Comparison of ENCODE assay signal across 19 cellular contexts in genomic region chr1:116166655-116167054, GRCh38. TPM values are rescaled to one million over a fixed set of nuclear protein-coding genes. Genes with fewer than 3 reads are reported as not detected.
DNase-seq lines count a peak whose midpoint lies in the region; ATAC-seq, FAIRE-seq and TF ChIP-seq lines count a peak whose summit lies in the region.
"Had no signal": no experiment of that assay in that cellular context is flagged by ENCODE, and none has a peak within 500 bp of the region (broad histone marks: within the 10 kb centered on the region; RNA-seq: fewer than 3 reads in every experiment).

No MANE protein-coding gene starts in this region.

- H3K4me3 Mint-ChIP-seq in stimulated activated naive B cell treated with anti-CD40 and anti-IgM and Interleukin-4, amounts not matched to agents 10 μg/mL and 1 μg/mL and 100 μg/mL, for 72 hours = no peak overlapping the region

- no peak for DNase-seq in left ventricle myocardium inferior
- no peak for DNase-seq in Right ventricle myocardium superior
- DNase-seq in cerebellar cortex (ENCODE audit: low spot score) = peak; percentile 34
- DNase-seq in hepatocyte (ENCODE audit: low spot score) = peak; percentile 1
- no peak for DNase-seq in stimulated activated naive B cell treated with anti-CD40 and anti-IgM and Interleukin-4, amounts not matched to agents 10 μg/mL and 1 μg/mL and 100 μg/mL, for 72 hours
- no peak for DNase-seq in body of pancreas
- DNase-seq in urothelium cell line (ENCODE audit: low spot score) = no peak
- DNase-seq: Calu3; CD4-positive, alpha-beta memory T cell; DMS53; NCI-H187; NCI-H748 treated with DMSO at 0.1 percent for 48 hours; PC-9 had no signal

- H3K27me3 Mint-ChIP-seq in stimulated activated naive B cell treated with anti-CD40 and anti-IgM and Interleukin-4, amounts not matched to agents 10 μg/mL and 1 μg/mL and 100 μg/mL, for 72 hours = peaks cover 21 to 42% of the 10 kb centered on the region in 2 donors
- H3K27me3 Mint-ChIP-seq: CD4-positive, alpha-beta memory T cell had no signal

- 93% methylated on average over 4 of the region's 4 CpGs for WGBS in hepatocyte (ENCODE audit: low lambda C conversion rate, missing lambda C conversion rate)
- WGBS in body of pancreas, 2 donors = 81 to 87% methylated on average over 4 of the region's 4 CpGs

- intact Hi-C loops in left ventricle myocardium inferior (cut with micrococcal nuclease) (no loop called here), Right ventricle myocardium superior (cut with DNase I) (no loop called here), body of pancreas (cut with DNase I) (no loop called here)

- FAIRE-seq in urothelium cell line (lab: Jason Lieb, UNC) = no peak

- H3K9me2 ChIP-seq in hepatocyte (replicated peaks; ENCODE audit: insufficient read depth) = no peaks in the 10 kb centered on the region

- TF ChIP-seq POLR2A in body of pancreas (IDR thresholded peaks at IDR 0.05) = no peak

- H3K36me3 Mint-ChIP-seq in stimulated activated naive B cell treated with anti-CD40 and anti-IgM and Interleukin-4, amounts not matched to agents 10 μg/mL and 1 μg/mL and 100 μg/mL, for 72 hours = no peaks in the 10 kb centered on the region
- H3K36me3 Mint-ChIP-seq: CD4-positive, alpha-beta memory T cell; IgD-negative memory B cell had no signal

- H3K27me3 ChIP-seq in left ventricle myocardium inferior (ENCODE audit: low read depth) (no peaks in the 10 kb centered on the region), hepatocyte (no peaks in the 10 kb centered on the region), body of pancreas (no peaks in the 10 kb centered on the region)

- no peak overlapping the region for H3K4me3 ChIP-seq in left ventricle myocardium inferior
- no peak overlapping the region for H3K4me3 ChIP-seq in hepatocyte
- H3K4me3 ChIP-seq in body of pancreas = no peak overlapping the region
- H3K4me3 ChIP-seq: HAP-1, PC-9 had no signal

- H3K4me2 ChIP-seq in hepatocyte = no peak overlapping the region
- H3K4me2 ChIP-seq: PC-9 had no signal

- H3K9me3 Mint-ChIP-seq in stimulated activated naive B cell treated with anti-CD40 and anti-IgM and Interleukin-4, amounts not matched to agents 10 μg/mL and 1 μg/mL and 100 μg/mL, for 72 hours = no peaks in the 10 kb centered on the region
- H3K9me3 Mint-ChIP-seq: IgD-negative memory B cell had no signal

- H3K79me2 ChIP-seq in hepatocyte = no peaks in the 10 kb centered on the region

- H3K4me1 Mint-ChIP-seq in stimulated activated naive B cell treated with anti-CD40 and anti-IgM and Interleukin-4, amounts not matched to agents 10 μg/mL and 1 μg/mL and 100 μg/mL, for 72 hours = peaks cover 8 to 20% of the 10 kb centered on the region in 2 donors

- H3K36me3 ChIP-seq in left ventricle myocardium inferior (no peaks in the 10 kb centered on the region), hepatocyte (replicated peaks; ENCODE audit: insufficient read depth, low read depth) (no peaks in the 10 kb centered on the region), body of pancreas (replicated peaks in 1 of 2; ENCODE audit: insufficient read depth in 1 of 2, low read depth in 2 of 2) (no peaks in the 10 kb centered on the region)
- H3K36me3 ChIP-seq: HAP-1 had no signal

- peak overlapping the region; percentile 85 for H3K27ac ChIP-seq in left ventricle myocardium inferior (replicated peaks)
- no peak overlapping the region for H3K27ac ChIP-seq in hepatocyte
- peak overlapping the region; percentile 57 for H3K27ac ChIP-seq in temporal lobe (ENCODE audit: low read depth, low read length)
- no peak overlapping the region for H3K27ac ChIP-seq in body of pancreas
- H3K27ac ChIP-seq: PC-9 had no signal

- H3K9me3 ChIP-seq in left ventricle myocardium inferior (replicated peaks) = no peaks in the 10 kb centered on the region
- no peaks in the 10 kb centered on the region for H3K9me3 ChIP-seq in hepatocyte (ENCODE audit: low read depth)
- H3K9me3 ChIP-seq in body of pancreas = no peaks in the 10 kb centered on the region
- H3K9me3 ChIP-seq: HAP-1 had no signal

- no peak overlapping the region for H2AFZ ChIP-seq in hepatocyte
- H2AFZ ChIP-seq: PC-9 had no signal

- ATAC-seq in Right ventricle myocardium superior (ENCODE audit: poor library complexity) (no peak), body of pancreas (no peak)
- no peak for ATAC-seq in stimulated activated naive B cell treated with anti-CD40 and anti-IgM and Interleukin-4, amounts not matched to agents 10 μg/mL and 1 μg/mL and 100 μg/mL, for 72 hours (replicated peaks)

- TF ChIP-seq CTCF in left ventricle myocardium inferior (IDR thresholded peaks at IDR 0.05; ENCODE audit: borderline replicate concordance) (no peak), hepatocyte (IDR thresholded peaks at IDR 0.05; ENCODE audit: poor library complexity) (no peak), body of pancreas (IDR thresholded peaks at IDR 0.05) (no peak)

- H4K20me1 ChIP-seq in hepatocyte (ENCODE audit: insufficient read depth, poor library complexity, severe bottlenecking) = no peaks in the 10 kb centered on the region

- peaks cover 53% of the 10 kb centered on the region for H3K4me1 ChIP-seq in left ventricle myocardium inferior
- H3K4me1 ChIP-seq in hepatocyte (ENCODE audit: insufficient read depth) = peaks cover 11% of the 10 kb centered on the region
- H3K4me1 ChIP-seq in body of pancreas = peaks cover 14% of the 10 kb centered on the region

- H3K27ac Mint-ChIP-seq in stimulated activated naive B cell treated with anti-CD40 and anti-IgM and Interleukin-4, amounts not matched to agents 10 μg/mL and 1 μg/mL and 100 μg/mL, for 72 hours = no peak overlapping the region

RNA-seq across cellular contexts. Expression of gene MAB21L3, which starts 55.5 kb away (rescaled TPM):
- total RNA-seq in left ventricle myocardium inferior = not detected
- total RNA-seq in Right ventricle myocardium superior = not detected
- total RNA-seq in hepatocyte = 0.24 and 0.47 TPM in 2 replicates
- polyA plus RNA-seq in hepatocyte = 0.54 and 0.74 TPM in 2 replicates
- total RNA-seq in temporal lobe = under 0.01 TPM
- not detected for total RNA-seq in body of pancreas
- total RNA-seq: A172; CD4-positive, alpha-beta memory T cell; HT1080; NCI-H460; PC-9 had no signal
- polyA plus RNA-seq: CD4-positive, alpha-beta memory T cell; IgD-negative memory B cell had no signal

Comparison
In these comparisons a context has a peak if more than half of its experiments do, and no peak if none do; other contexts are left out.
1. DNase-seq: peak in cerebellar cortex (single experiment) and hepatocyte (single experiment); none in left ventricle myocardium inferior (single experiment), Right ventricle myocardium superior (single experiment), stimulated activated naive B cell treated with anti-CD40 and anti-IgM and Interleukin-4, amounts not matched to agents 10 μg/mL and 1 μg/mL and 100 μg/mL, for 72 hours (single experiment), body of pancreas (0 of 4) and urothelium cell line (single experiment).
2. H3K27ac ChIP-seq: peak in left ventricle myocardium inferior (single experiment) and temporal lobe (single experiment); none in hepatocyte (single experiment) and body of pancreas (0 of 4).